In genomic region chr7:66591801-66592596, GRCh38 we compare ENCODE assay signal across 8 cellular contexts. TPM values are rescaled to one million over a fixed set of nuclear protein-coding genes. Genes with fewer than 3 reads are reported as not detected.
DNase-seq lines count a peak whose midpoint lies in the region; ATAC-seq, FAIRE-seq and TF ChIP-seq lines count a peak whose summit lies in the region.

No MANE protein-coding gene starts in this region.

- TF ChIP-seq POLR2A in H54 (IDR thresholded peaks at IDR 0.05; ENCODE audit: low read depth, low read length): peak; percentile 98

- H3K9ac ChIP-seq in neural progenitor cell (peak overlapping the region; percentile 93), stomach smooth muscle (ENCODE audit: low read length in 2 of 2) (peak overlapping the region; percentile 80 to 92)

- peaks cover 11% of the 10 kb centered on the region for H3K4me1 ChIP-seq in RWPE2 (ENCODE audit: insufficient read depth, poor library complexity, severe bottlenecking)
- H3K4me1 ChIP-seq in foreskin keratinocyte: peaks cover 3% of the 10 kb centered on the region
- H3K4me1 ChIP-seq in neural progenitor cell: peaks cover 6% of the 10 kb centered on the region
- H3K4me1 ChIP-seq in stomach smooth muscle (ENCODE audit: control insufficient read depth, insufficient read depth, low read length): peaks cover 23% of the 10 kb centered on the region

- H3K4me1 Mint-ChIP-seq in neural progenitor cell: peaks cover 28% of the 10 kb centered on the region

- H3K36me3 Mint-ChIP-seq in neural progenitor cell: peaks cover 2% of the 10 kb centered on the region

- H4K20me1 ChIP-seq in neural progenitor cell (ENCODE audit: low read depth): peaks cover 46% of the 10 kb centered on the region

- H3K27ac ChIP-seq in RWPE2 (ENCODE audit: poor library complexity, severe bottlenecking): peak overlapping the region; percentile 58
- peak overlapping the region; percentile 80 for H3K27ac ChIP-seq in foreskin keratinocyte
- H3K27ac ChIP-seq in neural progenitor cell: peak overlapping the region; percentile 96
- peak overlapping the region; percentile 96 for H3K27ac ChIP-seq in stomach smooth muscle (ENCODE audit: low read length)

- H3K9me3 Mint-ChIP-seq in neural progenitor cell: peaks cover 4% of the 10 kb centered on the region

- H2AFZ ChIP-seq in neural progenitor cell (replicated peaks): peak overlapping the region; percentile 70

- peak overlapping the region; percentile 96 for H3K4me3 Mint-ChIP-seq in neural progenitor cell

- ATAC-seq in RWPE2 (ENCODE audit: low read depth) (peak; percentile 93), foreskin keratinocyte (peak; percentile 90)

- H3K27me3 ChIP-seq in RWPE2 (ENCODE audit: insufficient read depth, poor library complexity, severe bottlenecking): no peaks in the 10 kb centered on the region
- H3K27me3 ChIP-seq in foreskin keratinocyte: no peaks in the 10 kb centered on the region
- H3K27me3 ChIP-seq in neural progenitor cell: no peaks in the 10 kb centered on the region
- no peaks in the 10 kb centered on the region for H3K27me3 ChIP-seq in stomach smooth muscle (ENCODE audit: control insufficient read depth in 1 of 2, insufficient read depth in 2 of 2, low read length in 2 of 2)

- H3K9me3 ChIP-seq in RWPE2 (ENCODE audit: severe bottlenecking): no peaks in the 10 kb centered on the region
- no peaks in the 10 kb centered on the region for H3K9me3 ChIP-seq in neural progenitor cell (ENCODE audit: low read depth)
- no peaks in the 10 kb centered on the region for H3K9me3 ChIP-seq in stomach smooth muscle (ENCODE audit: control insufficient read depth in 2 of 2, low read length in 2 of 2)

- H3K4me2 ChIP-seq in neural progenitor cell: peak overlapping the region; percentile 87

- peak; percentile 92 for DNase-seq in ELR (ENCODE audit: low read depth)
- DNase-seq in H54 (ENCODE audit: insufficient read length, low spot score): peak; percentile 90
- DNase-seq in LoVo (ENCODE audit: low spot score): peak; percentile 95
- peak; percentile 92 for DNase-seq in RWPE2 (ENCODE audit: low spot score)
- DNase-seq in activated gamma-delta T cell treated with Interleukin-2 at 50 U/mL for 16 hours: peak; percentile 86
- DNase-seq in foreskin keratinocyte: peak; percentile 82 to 86
- peak; percentile 94 for DNase-seq in neural progenitor cell (ENCODE audit: low spot score)

- H3K36me3 ChIP-seq in RWPE2 (ENCODE audit: low read depth) (no peaks in the 10 kb centered on the region; the same call in 1 of the 2 replicates), neural progenitor cell (no peaks in the 10 kb centered on the region), stomach smooth muscle (ENCODE audit: control insufficient read depth in 2 of 2, insufficient read depth in 2 of 2, low read length in 2 of 2) (no peaks in the 10 kb centered on the region)

- no peak for FAIRE-seq in H54 (lab: Jason Lieb, UNC)

- peak overlapping the region; percentile 70 for H3K27ac Mint-ChIP-seq in neural progenitor cell

- H3K4me3 ChIP-seq in RWPE2 (ENCODE audit: severe bottlenecking) (peak overlapping the region; percentile 52), neural progenitor cell (peak overlapping the region; percentile 87), stomach smooth muscle (ENCODE audit: low read length in 2 of 2) (peak overlapping the region; percentile 69 to 90)

- peaks cover 8% of the 10 kb centered on the region for H3K27me3 Mint-ChIP-seq in neural progenitor cell (ENCODE audit: insufficient read depth, low read depth)

- TF ChIP-seq CTCF in RWPE2 (IDR thresholded peaks at IDR 0.05; ENCODE audit: poor library complexity, severe bottlenecking) (no peak), foreskin keratinocyte (conservative IDR thresholded peaks at IDR 0.05) (no peak), neural progenitor cell (IDR thresholded peaks at IDR 0.05) (no peak)

- H3K79me2 ChIP-seq in neural progenitor cell (ENCODE audit: low read depth): peaks cover 60% of the 10 kb centered on the region

- peaks cover 5% of the 10 kb centered on the region for H3F3A ChIP-seq in neural progenitor cell (ENCODE audit: low read depth)

RNA-seq across cellular contexts. Expression of gene KCTD7, which starts 36.7 kb away (rescaled TPM):
- total RNA-seq in foreskin keratinocyte (2.6 and 3.9 TPM in 2 replicates), neural progenitor cell (ENCODE audit: low replicate concordance) (9.2 and 18.8 TPM in 2 replicates)
- 2.0 and 2.4 TPM in 2 replicates for polyA plus RNA-seq in foreskin keratinocyte

Comparison
In these comparisons a context has a peak if more than half of its experiments do, and no peak if none do; other contexts are left out.
1. Peak in every context shown above with its lines: DNase-seq, ATAC-seq, H3K4me3 ChIP-seq and H3K27ac ChIP-seq.